Comparison of ENCODE assay signal across 26 cellular contexts in the genomic region with DNA sequence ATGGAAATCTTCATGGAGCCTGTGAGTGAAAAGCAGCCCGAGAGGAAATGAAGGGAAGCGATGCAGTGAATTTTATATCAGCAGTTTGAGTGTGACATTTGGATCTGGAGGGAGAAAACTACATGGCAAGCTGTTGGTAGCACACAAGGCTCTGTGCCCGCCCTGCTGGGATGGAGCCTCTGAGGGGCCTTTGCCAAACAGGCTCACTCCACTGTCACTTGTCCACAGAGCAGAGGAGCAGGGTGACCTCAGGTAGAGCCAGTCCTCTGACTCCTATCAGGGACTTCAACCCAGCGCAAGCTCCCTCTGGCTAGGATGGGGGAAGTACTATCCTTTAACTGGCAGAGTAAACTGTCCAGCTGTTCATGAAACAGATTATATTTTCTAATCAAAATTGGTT. TPM values are rescaled to one million over a fixed set of nuclear protein-coding genes. Genes with fewer than 3 reads are reported as not detected.
"Had no signal": no experiment of that assay in that cellular context is flagged by ENCODE, and none has a peak within 500 bp of the region (broad histone marks: within the 10 kb centered on the region; RNA-seq: fewer than 3 reads in every experiment).

No MANE protein-coding gene starts in this region.

- H3K36me3 ChIP-seq: ascending aorta, Peyer's patch, SJCRH30 had no signal

- H3K4me3 ChIP-seq: ascending aorta, body of pancreas, Peyer's patch, SJCRH30 had no signal

- H3K27ac Mint-ChIP-seq: activated CD4-positive, alpha-beta T cell treated with anti-CD3 and anti-CD28 coated beads, Interleukin-2, amount 10 ng/mL, durations not matched to agents 24 days and 14 days; activated CD8-positive, alpha-beta memory T cell treated with anti-CD3 and anti-CD28 coated beads, Interleukin-2, amount 10 ng/mL, durations not matched to agents 7 days and 5 days; activated naive CD4-positive, alpha-beta T cell treated with anti-CD3 and anti-CD28 coated beads, Interleukin-2, amount 50 U/mL, for 24 hours; activated naive CD8-positive, alpha-beta T cell treated with anti-CD3 and anti-CD28 coated beads, Interleukin-2, amount 50 U/mL, for 24 hours; activated T-cell treated with anti-CD3 and anti-CD28 coated beads, Interleukin-2, amount 50 U/mL, for 24 hours; activated T-helper 1 cell treated with anti-CD3 and anti-CD28 coated beads, Interleukin-12 subunit alpha, Interleukin-12 subunit beta, Interleukin-2, Interleukin-4 antibody, amounts not matched to agents 30 ng/mL and 10 ng/mL and 1 ng/mL, durations not matched to agents 14 hours and 24 hours and 36 hours; T-helper 1 cell treated with Interleukin-12 subunit alpha and Interleukin-12 subunit beta and Interleukin-4 antibody, amounts not matched to agents 30 μg/mL and 1 μg/mL, for 36 hours had no signal

- DNase-seq: activated CD4-positive, alpha-beta T cell treated with anti-CD3 and anti-CD28 coated beads, Interleukin-2, amount 10 ng/mL, durations not matched to agents 24 days and 14 days; activated CD4-positive, alpha-beta T cell treated with anti-CD3 and anti-CD28 coated beads, Interleukin-2, amount 50 U/mL, for 48 hours; activated CD8-positive, alpha-beta memory T cell treated with anti-CD3 and anti-CD28 coated beads, Interleukin-2, amount 10 ng/mL, durations not matched to agents 7 days and 5 days; activated effector memory CD4-positive, alpha-beta T cell treated with Interleukin-2 at 50 U/mL for 16 hours; activated naive CD4-positive, alpha-beta T cell; activated naive CD8-positive, alpha-beta T cell treated with anti-CD3 and anti-CD28 coated beads, Interleukin-2, amount 50 U/mL, for 24 hours; activated T-cell treated with anti-CD3 and anti-CD28 coated beads, Interleukin-2, amount 50 U/mL, for 24 hours; amniotic stem cell; body of pancreas; NCI-H1092; NCI-H2081; NCI-H2227 treated with DMSO at 0.1 percent for 48 hours; NCI-H446 treated with DMSO at 0.1 percent for 48 hours; NCI-H526 treated with DMSO at 0.1 percent for 48 hours; NCI-H82; Peyer's patch; Right ventricle myocardium superior; SJCRH30 had no signal

- H3K36me3 Mint-ChIP-seq: activated CD8-positive, alpha-beta memory T cell treated with anti-CD3 and anti-CD28 coated beads, Interleukin-2, amount 10 ng/mL, durations not matched to agents 7 days and 5 days; activated naive CD4-positive, alpha-beta T cell treated with anti-CD3 and anti-CD28 coated beads, Interleukin-2, amount 50 U/mL, for 24 hours had no signal

- ATAC-seq: activated CD4-positive, CD25-positive, alpha-beta regulatory T cell treated with anti-CD3 and anti-CD28 coated beads, Interleukin-2, amount 50 U/mL, for 24 hours; activated CD8-positive, alpha-beta memory T cell treated with anti-CD3 and anti-CD28 coated beads, Interleukin-2, amount 10 ng/mL, durations not matched to agents 7 days and 5 days; activated naive CD8-positive, alpha-beta T cell treated with anti-CD3 and anti-CD28 coated beads, Interleukin-2, amount 50 U/mL, for 24 hours; body of pancreas had no signal

- H3K9ac ChIP-seq: KMS-11 had no signal

- H3K27me3 ChIP-seq: ascending aorta, body of pancreas, Peyer's patch, SJCRH30 had no signal

- H3K4me2 ChIP-seq: KMS-11 had no signal

- H3K27ac ChIP-seq: ascending aorta, KMS-11, Peyer's patch, RWPE1, SJCRH30 had no signal

- H3K9me3 Mint-ChIP-seq: activated naive CD4-positive, alpha-beta T cell treated with anti-CD3 and anti-CD28 coated beads, Interleukin-2, amount 50 U/mL, for 24 hours; activated naive CD8-positive, alpha-beta T cell treated with anti-CD3 and anti-CD28 coated beads, Interleukin-2, amount 50 U/mL, for 24 hours; activated T-cell treated with anti-CD3 and anti-CD28 coated beads, Interleukin-2, amount 50 U/mL, for 24 hours; activated T-helper 1 cell treated with anti-CD3 and anti-CD28 coated beads, Interleukin-12 subunit alpha, Interleukin-12 subunit beta, Interleukin-2, Interleukin-4 antibody, amounts not matched to agents 30 ng/mL and 10 ng/mL and 1 ng/mL, durations not matched to agents 14 hours and 24 hours and 36 hours; central memory CD8-positive, alpha-beta T cell; T-helper 1 cell treated with Interleukin-12 subunit alpha and Interleukin-12 subunit beta and Interleukin-4 antibody, amounts not matched to agents 30 μg/mL and 1 μg/mL, for 36 hours had no signal

- H3K9me3 ChIP-seq: ascending aorta, body of pancreas, Peyer's patch, SJCRH30 had no signal

- H3K4me1 ChIP-seq: ascending aorta, Peyer's patch, SJCRH30 had no signal

RNA-seq across cellular contexts. Expression of gene PMFBP1, which starts 28.0 kb away (rescaled TPM):
- total RNA-seq: ascending aorta had no signal
